ENCODE assay signal across 1 cellular context in genomic region chr11:119103793-119104192, GRCh38.
TF ChIP-seq lines count a peak whose summit lies in the region.

No MANE protein-coding gene starts in this region.

TF ChIP-seq in SK-N-SH treated with all-trans-retinoic acid at 6 μM for 48 hours, 23 proteins besides CTCF, POLR2A, EP300 and RAD21 (continued from another document):
- TF ChIP-seq CSRNP3 (CRISPR knock-in tag; IDR thresholded peaks at IDR 0.05) (no peak), CREB5 (CRISPR knock-in tag; IDR thresholded peaks at IDR 0.05; ENCODE audit: low read depth) (no peak), ZNF70 (CRISPR knock-in tag; IDR thresholded peaks at IDR 0.05) (no peak), RARB (CRISPR knock-in tag; IDR thresholded peaks at IDR 0.05) (no peak), PPARA (CRISPR knock-in tag; IDR thresholded peaks at IDR 0.05; ENCODE audit: borderline replicate concordance) (no peak), SNAI2 (CRISPR knock-in tag; IDR thresholded peaks at IDR 0.05) (no peak), OSR1 (CRISPR knock-in tag; IDR thresholded peaks at IDR 0.05) (no peak), ZFP3 (CRISPR knock-in tag; IDR thresholded peaks at IDR 0.05) (no peak), ZNF8 (CRISPR knock-in tag; IDR thresholded peaks at IDR 0.05) (no peak), ARNTL (CRISPR knock-in tag; IDR thresholded peaks at IDR 0.05; ENCODE audit: borderline replicate concordance, low read depth) (no peak), BACH2 (CRISPR knock-in tag; IDR thresholded peaks at IDR 0.05; ENCODE audit: borderline replicate concordance) (no peak), TCF4 (CRISPR knock-in tag; IDR thresholded peaks at IDR 0.05; ENCODE audit: borderline replicate concordance) (no peak), ZFP30 (CRISPR knock-in tag; IDR thresholded peaks at IDR 0.05) (no peak)
TF ChIP-seq in SK-N-SH treated with all-trans-retinoic acid at 6 μM for 48 hours: peak in this region for 0.
